In genomic region chr6:39430968-39431523, GRCh38 we compare ENCODE assay signal across 8 cellular contexts.
DNase-seq lines count a peak whose midpoint lies in the region; TF ChIP-seq lines count a peak whose summit lies in the region.

No MANE protein-coding gene starts in this region.

- peaks cover 6% of the 10 kb centered on the region for H3K9me3 Mint-ChIP-seq in nephron progenitor cell

- in situ Hi-C loops in GM13976 (cut with MboI; ENCODE audit: low sequenced_read_pairs, unreplicated experiment): no loop called here

- H3K27ac Mint-ChIP-seq in nephron progenitor cell: no peak overlapping the region

- H3K4me1 Mint-ChIP-seq in nephron progenitor cell: peaks cover 21% of the 10 kb centered on the region

- no peak overlapping the region for H3K4me3 Mint-ChIP-seq in nephron progenitor cell

- H3K27me3 Mint-ChIP-seq in nephron progenitor cell (ENCODE audit: low read depth, poor library complexity): no peaks in the 10 kb centered on the region

- DNase-seq in DMS153 (lab: John Stamatoyannopoulos, UW): peak; percentile 36
- peak; percentile 14 for DNase-seq in NCI-H2107 (lab: John Stamatoyannopoulos, UW)
- peak; percentile 20 for DNase-seq in dedifferentiated amniotic fluid mesenchymal stem cell (ENCODE audit: extremely low spot score)
- DNase-seq in nephron progenitor cell: peak; percentile 32
- DNase-seq in NCI-H1436 (lab: John Stamatoyannopoulos, UW): no peak
- DNase-seq in COLO829 (ENCODE audit: low spot score): no peak
- DNase-seq in GM13976 (ENCODE audit: low spot score): no peak
- DNase-seq in activated CD4-positive, alpha-beta T cell treated with anti-CD3 and anti-CD28 coated beads, Interleukin-2, amount 50 U/mL, for 48 hours: no peak

- TF ChIP-seq CTCF in nephron progenitor cell (IDR thresholded peaks at IDR 0.05) (no peak), GM13976 (IDR thresholded peaks at IDR 0.05; ENCODE audit: borderline replicate concordance, control extremely low read depth, extremely low read depth, insufficient read depth, missing control alignments) (no peak)

- peaks cover 4% of the 10 kb centered on the region for H3K36me3 Mint-ChIP-seq in nephron progenitor cell (ENCODE audit: low read depth)

Comparison
In these comparisons a context has a peak if more than half of its experiments do, and no peak if none do; other contexts are left out.
1. DNase-seq: peak in DMS153 (single experiment), NCI-H2107 (single experiment), dedifferentiated amniotic fluid mesenchymal stem cell (single experiment) and nephron progenitor cell (single experiment); none in NCI-H1436 (single experiment), COLO829 (single experiment), GM13976 (single experiment) and activated CD4-positive, alpha-beta T cell treated with anti-CD3 and anti-CD28 coated beads, Interleukin-2, amount 50 U/mL, for 48 hours (0 of 2).